ENCODE assay signal across 19 cellular contexts in genomic region chr6:120608826-120609225, GRCh38.
DNase-seq lines count a peak whose midpoint lies in the region; ATAC-seq, FAIRE-seq and TF ChIP-seq lines count a peak whose summit lies in the region.
"Had no signal": no experiment of that assay in that cellular context is flagged by ENCODE, and none has a peak within 500 bp of the region (broad histone marks: within the 10 kb centered on the region; RNA-seq: fewer than 3 reads in every experiment).

No MANE protein-coding gene starts in this region.

- H3K27ac ChIP-seq in GM23248 (no peak overlapping the region), pancreas (no peak overlapping the region)
- H3K27ac ChIP-seq: suprapubic skin had no signal

- DNase-seq in GM23248: peak; percentile 9
- DNase-seq in RCC 7860 (ENCODE audit: low spot score): peak; percentile 49
- DNase-seq in choroid plexus epithelial cell (ENCODE audit: low read depth): peak; percentile 1
- no peak for DNase-seq in pancreas
- DNase-seq in NCI-H2029 (lab: John Stamatoyannopoulos, UW): no peak
- no peak for DNase-seq in kidney glomerular epithelial cell (lab: John Stamatoyannopoulos, UW)
- DNase-seq in MG63: no peak
- DNase-seq: activated CD4-positive, alpha-beta T cell treated with anti-CD3 and anti-CD28 coated beads, Interleukin-2, amount 50 U/mL, for 1 hour; activated naive CD4-positive, alpha-beta T cell treated with anti-CD3 and anti-CD28 coated beads, Interleukin-2, amount 50 U/mL, for 16 hours; AML-193; IMR-90; NCI-H1048; NCI-H69; stimulated activated CD4-positive, alpha-beta T cell treated with anti-CD3 and anti-CD28 coated beads, Interleukin-4, amount 100 ng/mL, for 24 hours had no signal

- no peaks in the 10 kb centered on the region for H3K9me3 ChIP-seq in GM23248 (ENCODE audit: low read depth)
- no peaks in the 10 kb centered on the region for H3K9me3 ChIP-seq in pancreas
- H3K9me3 ChIP-seq in MG63: no peaks in the 10 kb centered on the region
- H3K9me3 ChIP-seq: suprapubic skin had no signal

- no peaks in the 10 kb centered on the region for H3K79me2 ChIP-seq in GM23248 (ENCODE audit: insufficient read depth)

- no peak overlapping the region for H3K9ac ChIP-seq in GM23248

- no peaks in the 10 kb centered on the region; the same call in 1 of the 2 replicates for H3K9me2 ChIP-seq in GM23248 (ENCODE audit: insufficient read depth)

- in situ Hi-C loops in GM23248 (cut with MboI): no loop called here

- H3K27me3 ChIP-seq in GM23248 (replicated peaks; ENCODE audit: insufficient read depth) (no peaks in the 10 kb centered on the region), pancreas (no peaks in the 10 kb centered on the region), MG63 (no peaks in the 10 kb centered on the region; the same call in 1 of the 2 replicates)
- H3K27me3 ChIP-seq: suprapubic skin had no signal

- H3K4me1 ChIP-seq in GM23248 (ENCODE audit: insufficient read depth): no peaks in the 10 kb centered on the region
- no peaks in the 10 kb centered on the region for H3K4me1 ChIP-seq in pancreas
- H3K4me1 ChIP-seq: suprapubic skin had no signal

- TF ChIP-seq CTCF in choroid plexus epithelial cell (conservative IDR thresholded peaks at IDR 0.05; ENCODE audit: low read depth, low read length): no peak
- no peak for TF ChIP-seq CTCF in pancreas (IDR thresholded peaks at IDR 0.05)

- no peak overlapping the region for H3K4me3 ChIP-seq in GM23248
- no peak overlapping the region for H3K4me3 ChIP-seq in choroid plexus epithelial cell (ENCODE audit: low read depth, low read length)
- no peak overlapping the region for H3K4me3 ChIP-seq in pancreas
- H3K4me3 ChIP-seq in MG63: no peak overlapping the region
- H3K4me3 ChIP-seq: GM12878, suprapubic skin had no signal

- H3K36me3 ChIP-seq in GM23248 (ENCODE audit: low read depth): no peaks in the 10 kb centered on the region
- H3K36me3 ChIP-seq in pancreas: no peaks in the 10 kb centered on the region
- H3K36me3 ChIP-seq in MG63: no peaks in the 10 kb centered on the region
- H3K36me3 ChIP-seq: suprapubic skin had no signal

- H4K20me1 ChIP-seq in GM23248 (ENCODE audit: insufficient read depth): no peaks in the 10 kb centered on the region

- peak; percentile 38 to 79 (median 58) for ATAC-seq in pancreas
- ATAC-seq in esophagus mucosa: no peak
- ATAC-seq: GM12878, left lobe of liver had no signal

- WGBS in GM23248 (ENCODE audit: low coverage in 1 of 2, low lambda C conversion rate in 2 of 2, missing lambda C conversion rate in 2 of 2), 2 experiments: 0 to 9% methylated on average over 1 of the region's 1 CpG
- WGBS in pancreas, 2 donors: 19 to 32% methylated on average over 1 of the region's 1 CpG

- FAIRE-seq in RCC 7860 (lab: Jason Lieb, UNC): peak; percentile 60
- FAIRE-seq in pancreas (lab: Jason Lieb, UNC): no peak
- FAIRE-seq: GM12878, TTC549 had no signal

- intact Hi-C loops in pancreas (cut with DNase I): no loop called here

- no peak overlapping the region for H2AFZ ChIP-seq in GM23248

- H3F3A ChIP-seq in GM23248 (ENCODE audit: insufficient read depth): no peaks in the 10 kb centered on the region

- H3K4me2 ChIP-seq in GM23248 (ENCODE audit: unreplicated experiment): no peak overlapping the region

Comparison
In these comparisons a context has a peak if more than half of its experiments do, and no peak if none do; other contexts are left out.
1. DNase-seq: peak in GM23248 (single experiment), RCC 7860 (single experiment) and choroid plexus epithelial cell (single experiment); none in pancreas (0 of 6), NCI-H2029 (single experiment), kidney glomerular epithelial cell (single experiment) and MG63 (single experiment).